8 cellular contexts compared by ENCODE assay signal in genomic region chr12:122865268-122866231, GRCh38. TPM values are rescaled to one million over a fixed set of nuclear protein-coding genes. Genes with fewer than 3 reads are reported as not detected.
DNase-seq lines count a peak whose midpoint lies in the region; ATAC-seq and TF ChIP-seq lines count a peak whose summit lies in the region.

No MANE protein-coding gene starts in this region.

- H3K4me3 ChIP-seq in epithelial cell of esophagus (ENCODE audit: low read length), result no peak overlapping the region

- peaks cover 9% of the 10 kb centered on the region for H3K36me3 Mint-ChIP-seq in neural crest cell (ENCODE audit: low read depth)

- H3K27ac Mint-ChIP-seq in neural crest cell (ENCODE audit: unreplicated experiment), result no peak overlapping the region

- TF ChIP-seq CTCF in epithelial cell of esophagus (IDR thresholded peaks at IDR 0.05; ENCODE audit: insufficient read depth, low read depth, low read length, missing control alignments) (peak; percentile 50), neural crest cell (conservative IDR thresholded peaks at IDR 0.05) (peak; percentile 48)

- DNase-seq in ELR (ENCODE audit: low read depth), result peak; percentile 45
- DNase-seq in NCI-H460 (ENCODE audit: extremely low read depth, low read depth), result peak; percentile 32
- DNase-seq in epithelial cell of esophagus (ENCODE audit: low read depth), result no peak
- DNase-seq in neural crest cell (ENCODE audit: low read depth, low spot score), result no peak
- DNase-seq in activated CD4-positive, CD25-positive, alpha-beta regulatory T cell treated with anti-CD3 and anti-CD28 coated beads, Interleukin-2, amount 50 U/mL, for 72 hours, result no peak
- no peak for DNase-seq in stimulated activated CD8-positive, alpha-beta memory T cell treated with anti-CD3 and anti-CD28 coated beads, Interleukin-4, amount 100 ng/mL, for 48 hours
- no peak for DNase-seq in LoVo (ENCODE audit: low spot score)

- no peaks in the 10 kb centered on the region for H3K9me3 Mint-ChIP-seq in neural crest cell

- ATAC-seq in GM21576 (IDR thresholded peaks at IDR 0.05; ENCODE audit: unreplicated experiment), result no peak

- H3K4me3 Mint-ChIP-seq in neural crest cell, result no peak overlapping the region

- no peaks in the 10 kb centered on the region for H3K27me3 Mint-ChIP-seq in neural crest cell (ENCODE audit: low read depth)

- H3K4me1 Mint-ChIP-seq in neural crest cell, result peaks cover 6% of the 10 kb centered on the region

RNA-seq across cellular contexts. Expression of gene HIP1R, which starts 30.3 kb away (rescaled TPM):
- total RNA-seq in NCI-H460 (2014; rRNA removed; shearing (Covaris generic)), result 61.5 and 64.1 TPM in 2 replicates
- 253 and 310 TPM in 2 replicates for polyA plus RNA-seq in NCI-H460 (2014; cell fraction: nucleus; rRNA removed)
- 20.7 and 23.2 TPM in 2 replicates for total RNA-seq in neural crest cell

RNA-seq across cellular contexts. Expression of gene VPS37B, which starts 30.4 kb away (rescaled TPM):
- total RNA-seq in NCI-H460 (2014; rRNA removed; shearing (Covaris generic)), result 13.1 and 15.8 TPM in 2 replicates
- 7.5 and 12.3 TPM in 2 replicates for polyA plus RNA-seq in NCI-H460 (2014; cell fraction: nucleus; rRNA removed)
- 40.9 and 41.5 TPM in 2 replicates for total RNA-seq in neural crest cell

Comparison
In these comparisons a context has a peak if more than half of its experiments do, and no peak if none do; other contexts are left out.
1. DNase-seq: peak in ELR (single experiment) and NCI-H460 (single experiment); none in epithelial cell of esophagus (single experiment), neural crest cell (single experiment), activated CD4-positive, CD25-positive, alpha-beta regulatory T cell treated with anti-CD3 and anti-CD28 coated beads, Interleukin-2, amount 50 U/mL, for 72 hours (single experiment), stimulated activated CD8-positive, alpha-beta memory T cell treated with anti-CD3 and anti-CD28 coated beads, Interleukin-4, amount 100 ng/mL, for 48 hours (single experiment) and LoVo (single experiment).